ENCODE assay signal across 8 cellular contexts in genomic region chr9:99433555-99433954, GRCh38.
A peak's percentile ranks its signal among the peaks of the same experiment; 100 is the strongest.
DNase-seq lines count a peak whose midpoint lies in the region; ATAC-seq and TF ChIP-seq lines count a peak whose summit lies in the region.

No MANE protein-coding gene starts in this region.

- TF ChIP-seq POLR2A in adrenal gland (IDR thresholded peaks at IDR 0.05) (no peak), right lobe of liver (IDR thresholded peaks at IDR 0.05) (no peak)

- H3K4me1 ChIP-seq in adrenal gland (replicated peaks in 1 of 2) (peaks cover 0 to 7% of the 10 kb centered on the region in 2 donors), right lobe of liver (no peaks in the 10 kb centered on the region)
- H3K4me1 ChIP-seq in effector memory CD4-positive, alpha-beta T cell (ENCODE audit: control insufficient read depth, insufficient read depth, low read length, poor library complexity, severe bottlenecking), result no peaks in the 10 kb centered on the region

- H3K27me3 ChIP-seq in adrenal gland (no peaks in the 10 kb centered on the region), right lobe of liver (no peaks in the 10 kb centered on the region)
- no peaks in the 10 kb centered on the region for H3K27me3 ChIP-seq in effector memory CD4-positive, alpha-beta T cell (replicated peaks; ENCODE audit: control insufficient read depth, insufficient read depth, low read length, poor library complexity, severe bottlenecking)

- DNase-seq in 8988T (peak; percentile 62), RWPE1 (ENCODE audit: low spot score) (peak; percentile 95), adrenal gland (peak; percentile 53 to 78 (median 69)), right lobe of liver (peak in 1 of 3 donors; percentile 42)
- DNase-seq in stimulated activated naive CD8-positive, alpha-beta T cell treated with anti-CD3 and anti-CD28 coated beads, Interleukin-15, Interleukin-2, amounts not matched to agents 100 U/mL and 50 U/mL, for 24 hours, result peak; percentile 57
- no peak for DNase-seq in effector memory CD4-positive, alpha-beta T cell

- 12 to 26% (median 16%) methylated on average over 3 of the region's 3 CpGs for WGBS in adrenal gland, 4 donors
- WGBS in right lobe of liver (ENCODE audit: insufficient coverage, low coverage, low lambda C conversion rate, missing lambda C conversion rate), result 20% methylated on average over 1 of the region's 3 CpGs

- POLR2A ChIA-PET in RWPE1 (lab: Yijun Ruan, JAX; ENCODE audit: low non-redundant PET), result no interaction called here

- peak; percentile 99 for ATAC-seq in GM18909 (IDR thresholded peaks at IDR 0.05; ENCODE audit: poor library complexity, unreplicated experiment)
- peak; percentile 84 for ATAC-seq in HG03060 (IDR thresholded peaks at IDR 0.05; ENCODE audit: low read depth, unreplicated experiment)
- ATAC-seq in right lobe of liver, result peak in 3 of 4 donors; percentile 34 to 96 (median 67)
- peak; percentile 99 for ATAC-seq in stimulated activated naive CD8-positive, alpha-beta T cell treated with anti-CD3 and anti-CD28 coated beads, Interleukin-15, Interleukin-2, amounts not matched to agents 100 U/mL and 50 U/mL, for 24 hours

- TF ChIP-seq CTCF in RWPE1 (conservative IDR thresholded peaks at IDR 0.05; ENCODE audit: low read depth) (no peak), adrenal gland (IDR thresholded peaks at IDR 0.05) (no peak), right lobe of liver (IDR thresholded peaks at IDR 0.05) (no peak)

- H3K36me3 ChIP-seq in adrenal gland (replicated peaks in 1 of 2) (no peaks in the 10 kb centered on the region), right lobe of liver (no peaks in the 10 kb centered on the region)
- no peaks in the 10 kb centered on the region for H3K36me3 ChIP-seq in effector memory CD4-positive, alpha-beta T cell (ENCODE audit: control insufficient read depth, insufficient read depth, low read length)

- intact Hi-C loops in adrenal gland (cut with DNase I), result no loop called here
- intact Hi-C loops in right lobe of liver (cut with DNase I), result no loop called here

- peak overlapping the region; percentile 63 for H3K27ac ChIP-seq in RWPE1
- H3K27ac ChIP-seq in adrenal gland, result peak overlapping the region in 2 of 5 donors; percentile 8 to 24
- no peak overlapping the region for H3K27ac ChIP-seq in right lobe of liver
- no peak overlapping the region for H3K27ac ChIP-seq in effector memory CD4-positive, alpha-beta T cell (ENCODE audit: insufficient read depth, low read length, poor library complexity, severe bottlenecking)

- H3K4me3 ChIP-seq in adrenal gland, result no peak overlapping the region
- no peak overlapping the region for H3K4me3 ChIP-seq in right lobe of liver
- no peak overlapping the region for H3K4me3 ChIP-seq in effector memory CD4-positive, alpha-beta T cell (ENCODE audit: insufficient read depth, low read depth, low read length, poor library complexity, severe bottlenecking)

- CTCF ChIA-PET in RWPE1 (lab: Yijun Ruan, JAX), result interaction anchor here (0.5 to 1.2 kb wide), 2 partner anchors 77 to 610 kb away, joined by 3 read pairs; no protein-coding TSS in a partner anchor

- no peaks in the 10 kb centered on the region for H3K9me3 ChIP-seq in adrenal gland (replicated peaks in 1 of 3)
- H3K9me3 ChIP-seq in right lobe of liver, result no peaks in the 10 kb centered on the region
- H3K9me3 ChIP-seq in effector memory CD4-positive, alpha-beta T cell (ENCODE audit: control insufficient read depth, low read length), result no peaks in the 10 kb centered on the region

Comparison
In these comparisons a context has a peak if more than half of its experiments do, and no peak if none do; other contexts are left out.
1. DNase-seq: peak in 8988T (single experiment), RWPE1 (single experiment), adrenal gland (7 of 7) and stimulated activated naive CD8-positive, alpha-beta T cell treated with anti-CD3 and anti-CD28 coated beads, Interleukin-15, Interleukin-2, amounts not matched to agents 100 U/mL and 50 U/mL, for 24 hours (single experiment); none in effector memory CD4-positive, alpha-beta T cell (0 of 3).
2. Peak in every context shown above with its lines, with median percentiles within 50 percentile points of each other: ATAC-seq.